ENCODE assay signal across 8 cellular contexts in genomic region chr4:82890913-82891727, GRCh38. TPM values are rescaled to one million over a fixed set of nuclear protein-coding genes. Genes with fewer than 3 reads are reported as not detected.
A peak's percentile ranks its signal among the peaks of the same experiment; 100 is the strongest.
DNase-seq lines count a peak whose midpoint lies in the region; ATAC-seq and TF ChIP-seq lines count a peak whose summit lies in the region.

TSS of gene SEC31A (minus strand) at chr4:82891153. CDS start at chr4:82881936, 9,217 bp downstream.

- intact Hi-C loops in activated CD4-positive, alpha-beta T cell treated with anti-CD3 and anti-CD28 coated beads, Interleukin-2, amount 10 ng/mL, durations not matched to agents 24 days and 14 days (cut with micrococcal nuclease) = loop anchor here (1.0 to 2.0 kb wide), 5 partner anchors 9 to 143 kb away; partner anchors contain the start of gene THAP9
- intact Hi-C loops in left colon (cut with DNase I, micrococcal nuclease) = no loop called here

- H3K27ac ChIP-seq in coronary artery = peak within 1 kb of the TSS; percentile 95 to 97

- peaks cover 41% of the 10 kb centered on the region for H3K4me1 Mint-ChIP-seq in activated CD4-positive, alpha-beta T cell treated with anti-CD3 and anti-CD28 coated beads, Interleukin-2, amount 10 ng/mL, durations not matched to agents 24 days and 14 days

- peaks cover 3% of the 10 kb centered on the region for H3K36me3 ChIP-seq in BJ (ENCODE audit: control insufficient read depth, insufficient read depth, low read length)

- peak within 1 kb of the TSS; percentile 97 for H3K4me3 ChIP-seq in BJ (ENCODE audit: low read depth, low read length)
- peak within 1 kb of the TSS; percentile 84 for H3K4me3 ChIP-seq in coronary artery

- CTCF ChIA-PET in BJ (lab: Yijun Ruan, JAX) = interaction anchor here (1.1 kb wide), 1 partner anchor 393 kb away, joined by 3 read pairs; the partner anchor contains the start of gene COQ2

- H3K4me3 Mint-ChIP-seq in activated CD4-positive, alpha-beta T cell treated with anti-CD3 and anti-CD28 coated beads, Interleukin-2, amount 10 ng/mL, durations not matched to agents 24 days and 14 days = peak within 1 kb of the TSS; percentile 88

- ATAC-seq in GM19324 (IDR thresholded peaks at IDR 0.05; ENCODE audit: low FRiP score, unreplicated experiment) (peak; percentile 94), HG03469 (IDR thresholded peaks at IDR 0.05; ENCODE audit: unreplicated experiment) (peak; percentile 80), left colon (peak; percentile 95)

- H3K27me3 ChIP-seq in BJ (ENCODE audit: control insufficient read depth, insufficient read depth, low read length) = no peaks in the 10 kb centered on the region

- H3K27me3 Mint-ChIP-seq in activated CD4-positive, alpha-beta T cell treated with anti-CD3 and anti-CD28 coated beads, Interleukin-2, amount 10 ng/mL, durations not matched to agents 24 days and 14 days = no peaks in the 10 kb centered on the region

- TF ChIP-seq CTCF in BJ (IDR thresholded peaks at IDR 0.05; ENCODE audit: insufficient read depth, low read depth, low read length) = 0 out of 2 replicates have a peak, but pooled peaks have one; percentile 14
- TF ChIP-seq CTCF in coronary artery (IDR thresholded peaks at IDR 0.05) = no peak

- peak within 1 kb of the TSS; percentile 90 for H3K27ac Mint-ChIP-seq in activated CD4-positive, alpha-beta T cell treated with anti-CD3 and anti-CD28 coated beads, Interleukin-2, amount 10 ng/mL, durations not matched to agents 24 days and 14 days

- POLR2A ChIA-PET in BJ (lab: Charles Lee) = interaction anchor here (0.6 kb wide), 1 partner anchor 471 kb away, joined by 14 read pairs; no protein-coding TSS in a partner anchor

- H3K36me3 Mint-ChIP-seq in activated CD4-positive, alpha-beta T cell treated with anti-CD3 and anti-CD28 coated beads, Interleukin-2, amount 10 ng/mL, durations not matched to agents 24 days and 14 days (ENCODE audit: low read depth) = peaks cover 30% of the 10 kb centered on the region

- peak; percentile 39 for DNase-seq in BJ (ENCODE audit: low read depth)
- peak; percentile 68 to 96 for DNase-seq in NCI-H526 (lab: John Stamatoyannopoulos, UW)
- DNase-seq in activated CD4-positive, alpha-beta T cell treated with anti-CD3 and anti-CD28 coated beads, Interleukin-2, amount 10 ng/mL, durations not matched to agents 24 days and 14 days = peak; percentile 99
- peak; percentile 97 for DNase-seq in coronary artery (ENCODE audit: low spot score)
- DNase-seq in left colon = peak; percentile 97 to 99
- peak; percentile 97 for DNase-seq in stimulated activated CD4-positive, alpha-beta T cell treated with anti-CD3 and anti-CD28 coated beads, Interleukin-1b, Interleukin-23, amount 100 ng/mL, for 48 hours

- H3K9me3 Mint-ChIP-seq in activated CD4-positive, alpha-beta T cell treated with anti-CD3 and anti-CD28 coated beads, Interleukin-2, amount 10 ng/mL, durations not matched to agents 24 days and 14 days = no peaks in the 10 kb centered on the region

RNA-seq across cellular contexts. Expression of gene SEC31A, which starts in this region (rescaled TPM):
- polyA plus RNA-seq in BJ (2011; rRNA removed) = 404 and 451 TPM in 2 replicates
- polyA minus RNA-seq in BJ (2011; rRNA and poly(A)+ RNA removed) = 205 and 291 TPM in 2 replicates
- total RNA-seq in activated CD4-positive, alpha-beta T cell treated with anti-CD3 and anti-CD28 coated beads, Interleukin-2, amount 10 ng/mL, durations not matched to agents 24 days and 14 days = 122 and 125 TPM in 2 replicates
- total RNA-seq in left colon = 100 to 1,000 TPM; 172 to 176 TPM

Comparison
In these comparisons a context has a peak if more than half of its experiments do, and no peak if none do; other contexts are left out.
1. Peak in every context shown above with its lines: DNase-seq, ATAC-seq, H3K4me3 ChIP-seq and H3K27ac ChIP-seq.
2. DNase-seq: peak in every context shown above with its lines; median percentile 99 in activated CD4-positive, alpha-beta T cell treated with anti-CD3 and anti-CD28 coated beads, Interleukin-2, amount 10 ng/mL, durations not matched to agents 24 days and 14 days; 98 in left colon; 97 in coronary artery; 97 in stimulated activated CD4-positive, alpha-beta T cell treated with anti-CD3 and anti-CD28 coated beads, Interleukin-1b, Interleukin-23, amount 100 ng/mL, for 48 hours; 82 in NCI-H526; 39 in BJ.